8 cellular contexts compared by ENCODE assay signal in genomic region chr6:165889636-165890403, GRCh38.
DNase-seq lines count a peak whose midpoint lies in the region; ATAC-seq and TF ChIP-seq lines count a peak whose summit lies in the region.

No MANE protein-coding gene starts in this region.

- H3K36me3 ChIP-seq in WERI-Rb-1 = no peaks in the 10 kb centered on the region

- peak; percentile 56 for TF ChIP-seq CTCF in WERI-Rb-1 (IDR thresholded peaks at IDR 0.05; ENCODE audit: low read depth, low read length)

- H3K4me3 ChIP-seq in WERI-Rb-1 (ENCODE audit: low read depth, low read length) = no peak overlapping the region

- intact Hi-C loops in posterior vena cava (cut with DNase I) = loop anchor here in 1 of 2 donors (5.0 kb wide), 1 partner anchor 207 kb away; no protein-coding TSS in a partner anchor

- peaks cover 73% of the 10 kb centered on the region for H3K27me3 ChIP-seq in WERI-Rb-1 (ENCODE audit: insufficient read depth, low read depth, severe bottlenecking)

- no peak overlapping the region for H3K27ac ChIP-seq in WERI-Rb-1

- peak; percentile 51 for ATAC-seq in GM18868 (IDR thresholded peaks at IDR 0.05; ENCODE audit: unreplicated experiment)
- ATAC-seq in GM18498 (IDR thresholded peaks at IDR 0.05; ENCODE audit: unreplicated experiment) = no peak

- in situ Hi-C loops in ACHN (cut with HindIII; ENCODE audit: low pct_ligation_motif_present, low pct_unique_long_range_greater_than_20kb, low sequenced_read_pairs) = no loop called here

- DNase-seq in ACHN (peak; percentile 37), WERI-Rb-1 (peak; percentile 21), inferior parietal cortex (ENCODE audit: extremely low spot score) (peak; percentile 53), SKM-1 treated with dmso at 0.1 percent for 144 hours (lab: John Stamatoyannopoulos, UW; ENCODE audit: unreplicated experiment) (no peak), posterior vena cava (ENCODE audit: low spot score) (no peak), GM19238 (ENCODE audit: insufficient read length, low spot score) (no peak)

- peaks cover 4% of the 10 kb centered on the region for H3K9me3 ChIP-seq in WERI-Rb-1 (ENCODE audit: severe bottlenecking)

Comparison
In these comparisons a context has a peak if more than half of its experiments do, and no peak if none do; other contexts are left out.
1. DNase-seq: peak in ACHN (single experiment), WERI-Rb-1 (single experiment) and inferior parietal cortex (single experiment); none in SKM-1 treated with dmso at 0.1 percent for 144 hours (single experiment), posterior vena cava (single experiment) and GM19238 (single experiment).